16 cellular contexts compared by ENCODE assay signal in the genomic region with DNA sequence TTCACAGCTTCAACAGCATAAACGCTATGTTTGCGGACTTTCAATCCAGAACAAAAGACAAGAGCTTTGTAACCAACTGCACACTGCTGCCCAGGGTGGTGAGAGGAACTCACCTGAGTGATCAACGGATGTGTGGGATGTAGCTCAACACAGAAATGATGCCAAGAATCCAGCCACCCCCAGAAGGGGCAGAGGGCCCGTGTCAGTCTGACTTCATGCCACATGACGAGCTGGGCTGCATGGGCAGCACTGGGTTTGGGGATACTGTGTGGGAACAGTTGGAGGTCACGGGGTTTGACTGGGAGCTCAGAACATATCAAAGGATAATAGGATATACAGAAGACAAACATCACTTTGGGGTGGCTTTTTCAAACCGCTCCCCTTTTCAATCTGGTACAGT.
DNase-seq lines count a peak whose midpoint lies in the region; ATAC-seq, FAIRE-seq and TF ChIP-seq lines count a peak whose summit lies in the region.
"Had no signal": no experiment of that assay in that cellular context is flagged by ENCODE, and none has a peak within 500 bp of the region (broad histone marks: within the 10 kb centered on the region; RNA-seq: fewer than 3 reads in every experiment).

No MANE protein-coding gene starts in this region.

- H3K9me3 Mint-ChIP-seq in effector memory CD8-positive, alpha-beta T cell: no peaks in the 10 kb centered on the region
- no peaks in the 10 kb centered on the region for H3K9me3 Mint-ChIP-seq in neural progenitor cell
- H3K9me3 Mint-ChIP-seq: activated CD4-positive, alpha-beta T cell treated with anti-CD3 and anti-CD28 coated beads, Interleukin-2, amount 10 ng/mL, durations not matched to agents 24 days and 14 days; T-helper 1 cell treated with Interleukin-12 subunit alpha and Interleukin-12 subunit beta and Interleukin-4 antibody, amounts not matched to agents 30 μg/mL and 1 μg/mL, for 36 hours had no signal

- FAIRE-seq in D721Med (lab: Jason Lieb, UNC): no peak
- FAIRE-seq: G401.6 had no signal

- H3K4me3 Mint-ChIP-seq in effector memory CD8-positive, alpha-beta T cell: peak overlapping the region; percentile 66 to 73
- H3K4me3 Mint-ChIP-seq in neural progenitor cell: peak overlapping the region; percentile 75
- H3K4me3 Mint-ChIP-seq: activated CD4-positive, alpha-beta T cell treated with anti-CD3 and anti-CD28 coated beads, Interleukin-2, amount 10 ng/mL, durations not matched to agents 24 days and 14 days; T-helper 1 cell treated with Interleukin-12 subunit alpha and Interleukin-12 subunit beta and Interleukin-4 antibody, amounts not matched to agents 30 μg/mL and 1 μg/mL, for 36 hours had no signal

- H3K27ac ChIP-seq in BLaER1 (peak overlapping the region; percentile 42; the same call in 1 of the 2 replicates), neural progenitor cell (no peak overlapping the region), testis (peak overlapping the region in 1 of 2 donors; percentile 71)
- H3K27ac ChIP-seq: hepatocyte had no signal

- H3K27me3 Mint-ChIP-seq in effector memory CD8-positive, alpha-beta T cell: no peaks in the 10 kb centered on the region
- H3K27me3 Mint-ChIP-seq in neural progenitor cell (ENCODE audit: insufficient read depth, low read depth): peaks cover 2% of the 10 kb centered on the region
- H3K27me3 Mint-ChIP-seq: activated CD4-positive, alpha-beta T cell treated with anti-CD3 and anti-CD28 coated beads, Interleukin-2, amount 10 ng/mL, durations not matched to agents 24 days and 14 days had no signal

- no peak for TF ChIP-seq POLR2A in testis (IDR thresholded peaks at IDR 0.05)

- TF ChIP-seq CTCF in neural progenitor cell (IDR thresholded peaks at IDR 0.05) (no peak), testis (IDR thresholded peaks at IDR 0.05) (no peak), D721Med (IDR thresholded peaks at IDR 0.05; ENCODE audit: insufficient read depth, missing control alignments) (no peak)

- peaks cover 85% of the 10 kb centered on the region for H3K36me3 Mint-ChIP-seq in effector memory CD8-positive, alpha-beta T cell (ENCODE audit: insufficient read depth)
- peaks cover 48% of the 10 kb centered on the region for H3K36me3 Mint-ChIP-seq in neural progenitor cell

- H3F3A ChIP-seq in neural progenitor cell (ENCODE audit: low read depth): peaks cover 26% of the 10 kb centered on the region

- peaks cover 65 to 73% of the 10 kb centered on the region in 2 donors for H3K4me1 Mint-ChIP-seq in effector memory CD8-positive, alpha-beta T cell (ENCODE audit: low read depth in 2 of 2)
- peaks cover 69% of the 10 kb centered on the region for H3K4me1 Mint-ChIP-seq in neural progenitor cell

- no peak overlapping the region for H3K9ac ChIP-seq in BLaER1
- no peak overlapping the region for H3K9ac ChIP-seq in neural progenitor cell

- no peaks in the 10 kb centered on the region for H3K79me2 ChIP-seq in neural progenitor cell (ENCODE audit: low read depth)
- H3K79me2 ChIP-seq: hepatocyte had no signal

- DNase-seq in DMS153 (lab: John Stamatoyannopoulos, UW) (peak; percentile 46), neural progenitor cell (ENCODE audit: low spot score) (no peak), SHP77 treated with DMSO at 0.1 percent for 48 hours (lab: John Stamatoyannopoulos, UW) (no peak), testis (no peak), COR-L47 (lab: John Stamatoyannopoulos, UW) (no peak), D721Med (ENCODE audit: insufficient read length, low spot score) (no peak)
- no peak for DNase-seq in effector memory CD8-positive, alpha-beta T cell
- DNase-seq: activated CD4-positive, alpha-beta T cell treated with anti-CD3 and anti-CD28 coated beads, Interleukin-2, amount 10 ng/mL, durations not matched to agents 24 days and 14 days; erythroblast; NCI-H1105; NCI-H524 treated with DMSO at 0.1 percent for 48 hours; posterior cingulate gyrus had no signal

- H4K20me1 ChIP-seq in BLaER1: no peaks in the 10 kb centered on the region
- peaks cover 10% of the 10 kb centered on the region for H4K20me1 ChIP-seq in neural progenitor cell (ENCODE audit: low read depth)

- H3K36me3 ChIP-seq in BLaER1 (peaks cover 95% of the 10 kb centered on the region), neural progenitor cell (no peaks in the 10 kb centered on the region), testis (ENCODE audit: low read depth, missing control alignments) (no peaks in the 10 kb centered on the region)

- 86 to 92% methylated on average over 7 of the region's 7 CpGs for WGBS in testis, 2 donors

- H3K27ac Mint-ChIP-seq in effector memory CD8-positive, alpha-beta T cell: peak overlapping the region; percentile 84 to 95
- peak overlapping the region; percentile 82 for H3K27ac Mint-ChIP-seq in neural progenitor cell
- H3K27ac Mint-ChIP-seq: T-helper 1 cell treated with Interleukin-12 subunit alpha and Interleukin-12 subunit beta and Interleukin-4 antibody, amounts not matched to agents 30 μg/mL and 1 μg/mL, for 36 hours had no signal

- H3K4me2 ChIP-seq in BLaER1 (peak overlapping the region; percentile 38), neural progenitor cell (peak overlapping the region; percentile 62)
- H3K4me2 ChIP-seq: hepatocyte had no signal

- H3K4me1 ChIP-seq in BLaER1: peaks cover 49% of the 10 kb centered on the region
- peaks cover 39% of the 10 kb centered on the region for H3K4me1 ChIP-seq in neural progenitor cell
- peaks cover 4% of the 10 kb centered on the region for H3K4me1 ChIP-seq in testis

- intact Hi-C loops in testis (cut with DNase I; ENCODE audit: low total_unique reads): no loop called here

- H3K4me3 ChIP-seq in BLaER1: no peak overlapping the region
- H3K4me3 ChIP-seq in neural progenitor cell: no peak overlapping the region
- H3K4me3 ChIP-seq in testis: no peak overlapping the region
- H3K4me3 ChIP-seq: hepatocyte had no signal

- H3K9me3 ChIP-seq in BLaER1 (no peaks in the 10 kb centered on the region), neural progenitor cell (ENCODE audit: low read depth) (no peaks in the 10 kb centered on the region), testis (no peaks in the 10 kb centered on the region)

- ATAC-seq in effector memory CD8-positive, alpha-beta T cell (replicated peaks): no peak

- no peaks in the 10 kb centered on the region for H3K27me3 ChIP-seq in BLaER1
- no peaks in the 10 kb centered on the region for H3K27me3 ChIP-seq in neural progenitor cell
- no peaks in the 10 kb centered on the region for H3K27me3 ChIP-seq in testis
- H3K27me3 ChIP-seq: hepatocyte had no signal

- H2AFZ ChIP-seq in neural progenitor cell (replicated peaks): no peak overlapping the region
- H2AFZ ChIP-seq: hepatocyte had no signal
